15 cellular contexts compared by ENCODE assay signal in genomic region chr5:91341159-91341558, GRCh38. TPM values are rescaled to one million over a fixed set of nuclear protein-coding genes. Genes with fewer than 3 reads are reported as not detected.
DNase-seq lines count a peak whose midpoint lies in the region; ATAC-seq and TF ChIP-seq lines count a peak whose summit lies in the region.
"Had no signal": no experiment of that assay in that cellular context is flagged by ENCODE, and none has a peak within 500 bp of the region (broad histone marks: within the 10 kb centered on the region; RNA-seq: fewer than 3 reads in every experiment).

No MANE protein-coding gene starts in this region.

- H3K79me1 ChIP-seq in mesendoderm (ENCODE audit: low read length) (no peaks in the 10 kb centered on the region), trophoblast cell (ENCODE audit: low read length) (no peaks in the 10 kb centered on the region)

- H3K27ac ChIP-seq in HUES48 (ENCODE audit: low read depth, low read length) (peak overlapping the region; percentile 5), Panc1 (ENCODE audit: low read length) (no peak overlapping the region), mesendoderm (ENCODE audit: low read depth, low read length) (no peak overlapping the region), trophoblast cell (ENCODE audit: low read depth, low read length) (no peak overlapping the region)
- H3K27ac ChIP-seq: A549, C4-2B had no signal

- H3K23ac ChIP-seq in mesendoderm (ENCODE audit: low read length) (no peak overlapping the region), trophoblast cell (ENCODE audit: low read length) (no peak overlapping the region)

- H3K9ac ChIP-seq in HUES48 (ENCODE audit: low read depth, low read length) = no peak overlapping the region
- H3K9ac ChIP-seq in mesendoderm (ENCODE audit: low read length) = no peak overlapping the region
- H3K9ac ChIP-seq in trophoblast cell (ENCODE audit: low read length) = no peak overlapping the region

- no peak overlapping the region for H4K91ac ChIP-seq in trophoblast cell (ENCODE audit: low read depth, low read length)

- H3K27me3 ChIP-seq in HUES48 (ENCODE audit: control insufficient read depth, insufficient read depth, low read length) = no peaks in the 10 kb centered on the region
- H3K27me3 ChIP-seq in Panc1 (ENCODE audit: control insufficient read depth, insufficient read depth, low read length) = no peaks in the 10 kb centered on the region
- no peaks in the 10 kb centered on the region for H3K27me3 ChIP-seq in mesendoderm (ENCODE audit: insufficient read depth, low read length, poor library complexity)
- H3K27me3 ChIP-seq in trophoblast cell (ENCODE audit: insufficient read depth, low read length) = no peaks in the 10 kb centered on the region
- H3K27me3 ChIP-seq: BE2C had no signal

- no peak overlapping the region for H2AFZ ChIP-seq in trophoblast cell (ENCODE audit: insufficient read depth, low read length, poor library complexity)

- POLR2A ChIA-PET in Panc1 (lab: Charles Lee) = interaction anchor here (0.5 kb wide), 1 partner anchor 21 kb away, joined by 3 read pairs; no protein-coding TSS in a partner anchor

- ATAC-seq in Panc1 (peak; percentile 53; the same call in 1 of the 2 replicates), GM18502 (IDR thresholded peaks at IDR 0.05; ENCODE audit: poor library complexity, unreplicated experiment) (no peak)
- ATAC-seq: HCT116 had no signal

- no peak overlapping the region for H4K5ac ChIP-seq in mesendoderm (ENCODE audit: low read length)

- H3K14ac ChIP-seq in trophoblast cell (ENCODE audit: low read length) = no peak overlapping the region

- H3K4me1 ChIP-seq in HUES48 (ENCODE audit: control insufficient read depth, insufficient read depth, low read length) = peaks cover 17% of the 10 kb centered on the region
- no peaks in the 10 kb centered on the region; the same call in 1 of the 2 replicates for H3K4me1 ChIP-seq in Panc1 (ENCODE audit: control insufficient read depth, insufficient read depth, low read length)
- H3K4me1 ChIP-seq in mesendoderm (ENCODE audit: control insufficient read depth, low read depth, low read length) = no peaks in the 10 kb centered on the region
- peaks cover 0 to 5% of the 10 kb centered on the region in 2 experiments for H3K4me1 ChIP-seq in trophoblast cell (ENCODE audit: control insufficient read depth in 1 of 2, insufficient read depth in 2 of 2, low read length in 2 of 2)
- H3K4me1 ChIP-seq: BE2C had no signal

- no peak overlapping the region for H2BK12ac ChIP-seq in trophoblast cell (ENCODE audit: low read length)

- no peak for DNase-seq in Panc1 (ENCODE audit: low read depth, low spot score)
- DNase-seq in mesendoderm = peak; percentile 53
- DNase-seq in trophoblast cell = peak; percentile 84 to 94
- no peak for DNase-seq in activated naive CD4-positive, alpha-beta T cell treated with anti-CD3 and anti-CD28 coated beads, Interleukin-2, amount 50 U/mL, for 16 hours
- no peak for DNase-seq in G401 (ENCODE audit: low spot score)
- DNase-seq in activated T-cell treated with anti-CD3 and anti-CD28 coated beads, Interleukin-2, amount 50 U/mL, for 1 hour = no peak
- DNase-seq: BE2C; CD4-positive, alpha-beta memory T cell; DMS79; GDM1 had no signal

- in situ Hi-C loops in Panc1 (cut with HindIII; ENCODE audit: low pct_unique_long_range_greater_than_20kb, low sequenced_read_pairs) = no loop called here
- in situ Hi-C loops in G401 (cut with HindIII; ENCODE audit: low sequenced_read_pairs) = no loop called here

- H2BK5ac ChIP-seq in mesendoderm (ENCODE audit: low read length) (no peak overlapping the region), trophoblast cell (ENCODE audit: low read depth, low read length, poor library complexity) (no peak overlapping the region)

- H3K4ac ChIP-seq in mesendoderm (ENCODE audit: low read depth, low read length) = peak overlapping the region; percentile 1
- no peak overlapping the region for H3K4ac ChIP-seq in trophoblast cell (ENCODE audit: low read depth, low read length)

- H3K36me3 ChIP-seq in HUES48 (ENCODE audit: control insufficient read depth, insufficient read depth, low read length) (no peaks in the 10 kb centered on the region), Panc1 (ENCODE audit: control insufficient read depth, insufficient read depth, low read length) (no peaks in the 10 kb centered on the region), mesendoderm (ENCODE audit: control insufficient read depth, insufficient read depth, low read length) (no peaks in the 10 kb centered on the region), trophoblast cell (ENCODE audit: control insufficient read depth in 1 of 2, insufficient read depth in 2 of 2, low read length in 2 of 2) (no peaks in the 10 kb centered on the region)
- H3K36me3 ChIP-seq: BE2C had no signal

- no peak for TF ChIP-seq CTCF in Panc1 (IDR thresholded peaks at IDR 0.05)

- no peak overlapping the region for H4K12ac ChIP-seq in trophoblast cell (ENCODE audit: low read depth, low read length)

- H3K4me3 ChIP-seq in HUES48 (ENCODE audit: low read depth, low read length) = no peak overlapping the region
- H3K4me3 ChIP-seq in Panc1 (ENCODE audit: low read depth in 2 of 2, low read length in 2 of 2) = no peak overlapping the region
- no peak overlapping the region for H3K4me3 ChIP-seq in mesendoderm (ENCODE audit: low read length)
- H3K4me3 ChIP-seq in trophoblast cell (ENCODE audit: low read depth, low read length) = no peak overlapping the region
- H3K4me3 ChIP-seq: A549 had no signal

- CTCF ChIA-PET in Panc1 (lab: Charles Lee) = no interaction called here

- H2AK5ac ChIP-seq in mesendoderm (ENCODE audit: low read length) (no peak overlapping the region), trophoblast cell (ENCODE audit: low read length) (no peak overlapping the region)

- H3K9me3 ChIP-seq in HUES48 (ENCODE audit: control insufficient read depth, insufficient read depth, low read length) (no peaks in the 10 kb centered on the region), Panc1 (ENCODE audit: control insufficient read depth, insufficient read depth, low read depth, low read length) (no peaks in the 10 kb centered on the region), trophoblast cell (ENCODE audit: insufficient read depth, low read depth, low read length) (no peaks in the 10 kb centered on the region)
- H3K9me3 ChIP-seq: A549, BE2C had no signal

- no peak overlapping the region for H2BK15ac ChIP-seq in mesendoderm (replicated peaks; ENCODE audit: low read depth)

- H2BK120ac ChIP-seq in mesendoderm (ENCODE audit: low read depth, low read length) (no peak overlapping the region), trophoblast cell (ENCODE audit: insufficient read depth, low read length, poor library complexity) (no peak overlapping the region)

- H3K56ac ChIP-seq in mesendoderm (ENCODE audit: low read length) = no peak overlapping the region

- H3K79me2 ChIP-seq in mesendoderm (ENCODE audit: control insufficient read depth, insufficient read depth, low read length) (no peaks in the 10 kb centered on the region), trophoblast cell (ENCODE audit: control insufficient read depth, insufficient read depth, low read length, poor library complexity) (no peaks in the 10 kb centered on the region)

- no peak overlapping the region for H4K8ac ChIP-seq in mesendoderm (ENCODE audit: low read depth, low read length)
- H4K8ac ChIP-seq in trophoblast cell (ENCODE audit: low read depth, low read length) = no peak overlapping the region

- BruUV-seq in Panc1 (replicated peaks; lab: Mats Ljungman, UMichigan) = no TSS peak

- H3K18ac ChIP-seq in mesendoderm (ENCODE audit: low read length) (no peak overlapping the region), trophoblast cell (ENCODE audit: low read length) (no peak overlapping the region)

- no peak overlapping the region for H3K4me2 ChIP-seq in mesendoderm (ENCODE audit: low read length)
- peak overlapping the region; percentile 17 for H3K4me2 ChIP-seq in trophoblast cell (ENCODE audit: low read length)
- H3K4me2 ChIP-seq: A549 had no signal

- no CpG with 5 or more reads among the region's 3 CpGs for WGBS in mesendoderm (ENCODE audit: extremely low coverage, insufficient coverage, low lambda C conversion rate)
- no CpG with 5 or more reads among the region's 3 CpGs for WGBS in trophoblast cell (ENCODE audit: extremely low coverage, insufficient coverage, insufficient read length)

- intact Hi-C loops in Panc1 (cut with micrococcal nuclease; ENCODE audit: unreplicated experiment) = no loop called here

RNA-seq across cellular contexts. Expression of gene ARRDC3, which starts 42.0 kb away (rescaled TPM):
- total RNA-seq in Panc1 (2021; ENCODE audit: unreplicated experiment) = 33.0 TPM
- 16.8 TPM for polyA plus RNA-seq in Panc1 (2012; ENCODE audit: insufficient read length)
- 3.7 TPM for polyA plus RNA-seq in mesendoderm (2013, experiment 1 of 2)
- 3.6 TPM for polyA plus RNA-seq in mesendoderm (2013, experiment 2 of 2)
- 40.6 and 42.0 TPM in 2 replicates for polyA plus RNA-seq in trophoblast cell (2013)
- total RNA-seq in G401 (2014; rRNA removed; shearing (Covaris generic)) = 10.8 and 18.5 TPM in 2 replicates

Comparison
In these comparisons a context has a peak if more than half of its experiments do, and no peak if none do; other contexts are left out.
1. DNase-seq: peak in mesendoderm (single experiment) and trophoblast cell (2 of 2); none in Panc1 (single experiment), activated naive CD4-positive, alpha-beta T cell treated with anti-CD3 and anti-CD28 coated beads, Interleukin-2, amount 50 U/mL, for 16 hours (single experiment), G401 (single experiment) and activated T-cell treated with anti-CD3 and anti-CD28 coated beads, Interleukin-2, amount 50 U/mL, for 1 hour (single experiment).